ENCODE assay signal across 8 cellular contexts in the genomic region with DNA sequence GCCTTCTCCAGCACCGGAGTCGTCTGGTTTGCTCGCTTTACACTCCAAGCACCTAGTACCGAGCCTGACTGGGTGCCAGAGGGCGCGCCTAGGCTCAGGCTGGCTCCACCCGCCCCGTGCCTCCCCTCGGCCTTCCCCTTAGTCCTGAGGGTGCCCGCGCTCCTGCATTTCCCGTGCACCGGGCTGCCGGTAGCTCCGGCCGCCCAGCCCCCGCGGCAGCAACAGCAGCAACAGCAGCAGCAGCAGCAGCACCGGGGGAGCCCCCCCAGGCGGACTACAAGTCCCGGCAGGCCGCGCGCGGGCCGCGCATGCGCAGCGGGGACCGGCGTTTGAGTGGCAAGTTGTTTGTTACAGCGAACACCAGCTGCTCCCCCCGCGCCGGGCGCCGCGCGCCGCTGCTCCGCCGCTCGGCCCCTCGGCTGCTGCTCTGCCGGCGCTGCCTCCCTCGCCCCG.
DNase-seq lines count a peak whose midpoint lies in the region; ATAC-seq and TF ChIP-seq lines count a peak whose summit lies in the region.
"Not testable (repeated sequence)": the region's sequence is repeated elsewhere in the genome, so short reads cannot be mapped to it uniquely, and the experiment has no call there.

No MANE protein-coding gene starts in this region.

- H3K27ac ChIP-seq in HCT116 (ENCODE audit: low read depth, low read length); ovary: not testable (repeated sequence)
- H3K27ac ChIP-seq in ascending aorta: peak overlapping the region in 1 of 2 donors; percentile 55
- peak overlapping the region; percentile 73 for H3K27ac ChIP-seq in left ventricle myocardium inferior (replicated peaks)

- peak; percentile 79 for ATAC-seq in HCT116

- H3K9me2 ChIP-seq in HCT116 (ENCODE audit: insufficient read depth): not testable (repeated sequence)

- H2AFZ ChIP-seq in HCT116 (ENCODE audit: low read depth, low read length, poor library complexity, severe bottlenecking): not testable (repeated sequence)

- TF ChIP-seq POLR2A in HCT116 (IDR thresholded peaks at IDR 0.05; ENCODE audit: borderline replicate concordance, extremely low read depth, insufficient read depth, insufficient read length); ovary (IDR thresholded peaks at IDR 0.05): not testable (repeated sequence)

- not testable (repeated sequence) for H4K20me1 ChIP-seq in HCT116 (ENCODE audit: insufficient read depth)

- H3K79me2 ChIP-seq in HCT116 (ENCODE audit: insufficient read depth, low read length): not testable (repeated sequence)

- not testable (repeated sequence) for H3K9me3 ChIP-seq in HCT116 (ENCODE audit: control insufficient read depth in 1 of 2, insufficient read depth in 1 of 2, low read depth in 1 of 2, low read length in 2 of 2); ascending aorta; left ventricle myocardium inferior (replicated peaks); ovary

- RAD21 ChIA-PET in HCT116 (lab: Charles Lee; ENCODE audit: low non-redundant PET in 1 of 2, low total read pairs in 2 of 2, uncharacterized antibody in 2 of 2, unreplicated experiment in 2 of 2): not testable (repeated sequence)

- H3K4me3 ChIP-seq in GM12875 (ENCODE audit: low read depth, low read length) (peak overlapping the region; percentile 5), ascending aorta (peak overlapping the region; percentile 47 to 63), left ventricle myocardium inferior (peak overlapping the region; percentile 63), ovary (peak overlapping the region; percentile 38)
- not testable (repeated sequence) for H3K4me3 ChIP-seq in HCT116 (replicated peaks in 1 of 2; ENCODE audit: low read depth in 1 of 2, low read length in 2 of 2)

- DNase-seq in HCT116 (ENCODE audit: low read depth, low spot score): not testable (repeated sequence)
- peak; percentile 1 for DNase-seq in HS-27A (ENCODE audit: low read depth)
- DNase-seq in activated CD4-positive, alpha-beta T cell treated with anti-CD3 and anti-CD28 coated beads for 24 hours (ENCODE audit: low read depth in 2 of 2): peak; percentile 49 to 62
- DNase-seq in ascending aorta (ENCODE audit: low spot score in 2 of 2): peak; percentile 48 to 92
- DNase-seq in left ventricle myocardium inferior: peak; percentile 82
- peak; percentile 84 to 91 (median 86) for DNase-seq in ovary
- DNase-seq in stimulated activated CD8-positive, alpha-beta memory T cell treated with anti-CD3 and anti-CD28 coated beads, Interleukin-7, amount 100 ng/mL, for 48 hours (ENCODE audit: extremely low read depth in 1 of 2, low read depth in 1 of 2): peak; percentile 49 to 70

- TF ChIP-seq CTCF in GM12875 (IDR thresholded peaks at IDR 0.05; ENCODE audit: borderline replicate concordance, insufficient read depth, low read depth, low read length); HCT116 (IDR thresholded peaks at IDR 0.05 in 2 of 3, conservative IDR thresholded peaks at IDR 0.05 in 1 of 3; ENCODE audit: borderline replicate concordance in 1 of 3, insufficient read depth in 1 of 3, low read depth in 2 of 3, low read length in 2 of 3); ascending aorta (IDR thresholded peaks at IDR 0.05); left ventricle myocardium inferior (IDR thresholded peaks at IDR 0.05; ENCODE audit: borderline replicate concordance); ovary (IDR thresholded peaks at IDR 0.05): not testable (repeated sequence)

- CTCF ChIA-PET in HCT116 (lab: Charles Lee): not testable (repeated sequence)

- not testable (repeated sequence) for TF ChIP-seq RAD21 in HCT116 (IDR thresholded peaks at IDR 0.05; ENCODE audit: low read depth)

- POLR2A ChIA-PET in HCT116 (lab: Charles Lee): not testable (repeated sequence)

- H3K9ac ChIP-seq in HCT116 (ENCODE audit: low read length): not testable (repeated sequence)

- 0% methylated on average over 5 to 36 of the region's 48 CpGs; no CpG with 5 or more reads in 1 of the 3 donors for WGBS in ovary, 3 donors

- intact Hi-C loops in HCT116 (cut with micrococcal nuclease); ascending aorta (cut with DNase I); left ventricle myocardium inferior (cut with micrococcal nuclease); ovary (cut with DNase I): not testable (repeated sequence)

- not testable (repeated sequence) for H3K4me1 ChIP-seq in HCT116 (ENCODE audit: control insufficient read depth in 1 of 2, insufficient read depth in 2 of 2, low read length in 2 of 2); ascending aorta; left ventricle myocardium inferior; ovary (ENCODE audit: insufficient read depth)

- H3K27me3 ChIP-seq in HCT116 (ENCODE audit: insufficient read depth, low read length); ascending aorta; left ventricle myocardium inferior (ENCODE audit: low read depth); ovary: not testable (repeated sequence)

- not testable (repeated sequence) for H3K4me2 ChIP-seq in HCT116 (ENCODE audit: low read length)

- not testable (repeated sequence) for BruUV-seq in HCT116 (replicated peaks; lab: Mats Ljungman, UMichigan)

- not testable (repeated sequence) for TF ChIP-seq EP300 in ovary (IDR thresholded peaks at IDR 0.05)

- H3K36me3 ChIP-seq in HCT116 (ENCODE audit: control insufficient read depth in 1 of 2, insufficient read depth in 2 of 2, low read length in 2 of 2); ascending aorta; left ventricle myocardium inferior; ovary: not testable (repeated sequence)
